7 cellular contexts compared by ENCODE assay signal in the genomic region with DNA sequence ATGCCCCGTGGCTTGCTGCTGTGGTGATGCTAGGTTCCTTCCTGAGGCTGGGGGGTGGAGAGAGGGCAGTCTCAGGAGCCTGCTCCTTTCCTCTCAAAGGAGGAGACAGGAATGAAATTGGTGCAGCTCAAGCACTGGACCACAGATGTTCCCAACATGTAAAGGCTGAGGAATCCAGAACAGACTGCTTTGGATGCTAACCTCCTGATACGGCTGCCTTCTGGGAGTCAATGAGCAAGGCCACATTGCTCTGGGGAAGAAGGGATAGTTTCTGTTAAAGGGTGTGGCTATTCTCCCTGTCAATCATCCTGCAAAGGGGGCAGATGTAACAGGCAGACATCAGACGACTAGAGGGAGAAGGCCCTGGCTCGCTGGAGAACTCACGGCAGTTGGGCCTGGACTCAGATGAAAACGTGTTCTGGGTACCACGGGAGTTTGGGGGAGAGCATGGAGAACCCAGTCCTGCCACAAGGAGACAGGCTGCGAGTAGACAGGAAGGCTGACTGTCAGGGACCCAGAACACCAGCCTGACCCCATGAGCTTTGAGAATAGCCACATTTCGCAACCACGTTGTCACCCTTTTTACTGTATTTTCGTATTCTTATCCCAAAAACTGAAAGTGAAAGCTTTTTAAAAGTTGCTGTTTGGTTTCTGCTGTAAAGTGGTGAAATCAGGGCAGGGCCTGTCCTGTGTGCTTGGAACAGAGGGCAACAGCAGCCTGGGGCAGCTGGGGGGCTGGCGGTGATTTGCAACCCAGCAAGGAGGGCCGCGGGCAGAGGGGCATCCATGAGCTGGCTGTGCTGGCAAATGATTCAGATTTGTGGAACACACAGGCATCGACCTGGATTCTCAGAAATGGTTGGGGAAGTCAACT.
DNase-seq lines count a peak whose midpoint lies in the region; ATAC-seq and TF ChIP-seq lines count a peak whose summit lies in the region.

No MANE protein-coding gene starts in this region.

- H3K9me3 ChIP-seq in T-helper 17 cell (ENCODE audit: control insufficient read depth, low read length, poor library complexity, severe bottlenecking) = no peaks in the 10 kb centered on the region
- no peaks in the 10 kb centered on the region for H3K9me3 ChIP-seq in spleen

- 53 to 66% (median 63%) methylated on average over 15 of the region's 15 CpGs for WGBS in spleen, 5 donors

- peak in 4 of 11 experiments; percentile 9 to 43 (median 32) for TF ChIP-seq CTCF in spleen (IDR thresholded peaks at IDR 0.05 in 8 of 11, conservative IDR thresholded peaks at IDR 0.05 in 3 of 11)

- POLR2A ChIA-PET in HEK293T (lab: Yijun Ruan, JAX) = no interaction called here

- H3K27ac Mint-ChIP-seq in T-helper 17 cell = peak overlapping the region; percentile 83

- peak overlapping the region; percentile 46 to 81 (median 70) for H3K27ac ChIP-seq in spleen

- H3K4me3 Mint-ChIP-seq in T-helper 17 cell = peak overlapping the region; percentile 72

- CTCF ChIA-PET in HEK293T (lab: Yijun Ruan, JAX) = interaction anchor here (0.6 to 0.7 kb wide), 2 partner anchors 452 to 814 kb away, joined by 3 read pairs; no protein-coding TSS in a partner anchor

- H3K4me1 ChIP-seq in spleen = peaks cover 0 to 36% (median 13%) of the 10 kb centered on the region in 6 donors

- no peaks in the 10 kb centered on the region for H3K36me3 Mint-ChIP-seq in T-helper 17 cell (ENCODE audit: low read depth)

- DNase-seq in HEK293T (ENCODE audit: extremely low spot score) (no peak), T-helper 17 cell (no peak), globus pallidus (ENCODE audit: low spot score) (peak; percentile 21), spleen (no peak), NCI-H146 (lab: John Stamatoyannopoulos, UW) (no peak), left colon (no peak)

- H3K4me3 ChIP-seq in spleen = peak overlapping the region in 2 of 8 donors; percentile 6 to 17

- intact Hi-C loops in spleen (cut with DNase I; ENCODE audit: low total_unique reads) (no loop called here), left colon (cut with DNase I, micrococcal nuclease) (no loop called here)

- ATAC-seq in T-helper 17 cell (peak; percentile 30), left colon (no peak), GM18867 (IDR thresholded peaks at IDR 0.05; ENCODE audit: unreplicated experiment) (no peak)

- H3K4me1 Mint-ChIP-seq in T-helper 17 cell = peaks cover 21% of the 10 kb centered on the region

- TF ChIP-seq POLR2A in spleen (IDR thresholded peaks at IDR 0.05) = no peak

- peaks cover 7% of the 10 kb centered on the region for H3K27me3 Mint-ChIP-seq in T-helper 17 cell

- H3K36me3 ChIP-seq in spleen = no peaks in the 10 kb centered on the region

- no peaks in the 10 kb centered on the region for H3K27me3 ChIP-seq in spleen (replicated peaks in 1 of 7)

TF ChIP-seq in HEK293T, 16 proteins besides CTCF, POLR2A, EP300 and RAD21:
- TF ChIP-seq PKNOX1 (IDR thresholded peaks at IDR 0.05) (peak; percentile 78), SP1 (IDR thresholded peaks at IDR 0.05) (no peak)
